ENCODE assay signal across 7 cellular contexts in genomic region chr4:127997534-127998388, GRCh38. TPM values are rescaled to one million over a fixed set of nuclear protein-coding genes. Genes with fewer than 3 reads are reported as not detected.
DNase-seq lines count a peak whose midpoint lies in the region; ATAC-seq and TF ChIP-seq lines count a peak whose summit lies in the region.

No MANE protein-coding gene starts in this region.

- peak; percentile 53 for TF ChIP-seq CTCF in GM13977 (IDR thresholded peaks at IDR 0.05; ENCODE audit: extremely low read depth, insufficient read depth, missing control alignments)
- TF ChIP-seq CTCF in hepatocyte (IDR thresholded peaks at IDR 0.05; ENCODE audit: poor library complexity) = no peak

- H3K4me1 ChIP-seq in mesenchymal stem cell (ENCODE audit: control insufficient read depth, insufficient read depth, low read depth, low read length) (no peaks in the 10 kb centered on the region), hepatocyte (ENCODE audit: insufficient read depth) (no peaks in the 10 kb centered on the region)

- peaks cover 24% of the 10 kb centered on the region for H3K4me1 Mint-ChIP-seq in activated T-helper 1 cell treated with anti-CD3 and anti-CD28 coated beads, Interleukin-12 subunit alpha, Interleukin-12 subunit beta, Interleukin-2, Interleukin-4 antibody, amounts not matched to agents 30 ng/mL and 10 ng/mL and 1 ng/mL, durations not matched to agents 14 hours and 24 hours and 36 hours (ENCODE audit: low read depth)

- H3K36me3 ChIP-seq in mesenchymal stem cell (ENCODE audit: control insufficient read depth in 1 of 2, insufficient read depth in 2 of 2, low read depth in 1 of 2, low read length in 2 of 2) (peaks cover 0 to 7% of the 10 kb centered on the region in 2 experiments), hepatocyte (replicated peaks; ENCODE audit: insufficient read depth, low read depth) (no peaks in the 10 kb centered on the region)

- peak; percentile 99 for ATAC-seq in GM21576 (IDR thresholded peaks at IDR 0.05; ENCODE audit: unreplicated experiment)

- peak; percentile 59 for DNase-seq in GM13977 (ENCODE audit: low spot score)
- DNase-seq in HPDE6-E6E7 (ENCODE audit: extremely low spot score) = peak; percentile 44
- DNase-seq in activated T-helper 1 cell treated with anti-CD3 and anti-CD28 coated beads, Interleukin-12 subunit alpha, Interleukin-12 subunit beta, Interleukin-2, Interleukin-4 antibody, amounts not matched to agents 30 ng/mL and 10 ng/mL and 1 ng/mL, durations not matched to agents 14 hours and 24 hours and 36 hours (ENCODE audit: low spot score) = no peak
- peak; percentile 46 for DNase-seq in mesenchymal stem cell
- DNase-seq in hepatocyte (ENCODE audit: low spot score) = no peak
- DNase-seq in SKM-1 treated with dmso at 0.1 percent for 144 hours (lab: John Stamatoyannopoulos, UW; ENCODE audit: unreplicated experiment) = no peak

- H3K14ac ChIP-seq in mesenchymal stem cell (ENCODE audit: low read length in 2 of 2) = no peak overlapping the region

- in situ Hi-C loops in GM13977 (cut with MboI; ENCODE audit: low pct_unique_long_range_greater_than_20kb, low sequenced_read_pairs, unreplicated experiment) = no loop called here

- H3K18ac ChIP-seq in mesenchymal stem cell (ENCODE audit: low read depth in 1 of 2, low read length in 2 of 2) = no peak overlapping the region

- 100% methylated on average over 1 of the region's 8 CpGs for WGBS in mesenchymal stem cell
- 92% methylated on average over 8 of the region's 8 CpGs for WGBS in hepatocyte (ENCODE audit: low lambda C conversion rate, missing lambda C conversion rate)

- H3K4me3 Mint-ChIP-seq in activated T-helper 1 cell treated with anti-CD3 and anti-CD28 coated beads, Interleukin-12 subunit alpha, Interleukin-12 subunit beta, Interleukin-2, Interleukin-4 antibody, amounts not matched to agents 30 ng/mL and 10 ng/mL and 1 ng/mL, durations not matched to agents 14 hours and 24 hours and 36 hours = no peak overlapping the region

- no peak overlapping the region for H3K4me2 ChIP-seq in mesenchymal stem cell (ENCODE audit: low read length, poor library complexity, severe bottlenecking)
- H3K4me2 ChIP-seq in hepatocyte = no peak overlapping the region

- H3K4ac ChIP-seq in mesenchymal stem cell (ENCODE audit: low read depth in 1 of 2, low read length in 2 of 2) = no peak overlapping the region

- no peak overlapping the region for H2BK12ac ChIP-seq in mesenchymal stem cell (ENCODE audit: low read length in 2 of 2)

- H3K79me1 ChIP-seq in mesenchymal stem cell (replicated peaks; ENCODE audit: low read length, poor library complexity, severe bottlenecking) = peaks cover 12% of the 10 kb centered on the region

- no peak overlapping the region for H4K8ac ChIP-seq in mesenchymal stem cell (ENCODE audit: low read length)

- peak overlapping the region; percentile 11 for H3K27ac Mint-ChIP-seq in activated T-helper 1 cell treated with anti-CD3 and anti-CD28 coated beads, Interleukin-12 subunit alpha, Interleukin-12 subunit beta, Interleukin-2, Interleukin-4 antibody, amounts not matched to agents 30 ng/mL and 10 ng/mL and 1 ng/mL, durations not matched to agents 14 hours and 24 hours and 36 hours

- H3K23ac ChIP-seq in mesenchymal stem cell (ENCODE audit: low read length in 2 of 2) = no peak overlapping the region

- H3K9me3 ChIP-seq in mesenchymal stem cell (ENCODE audit: control insufficient read depth, low read length) = peaks cover 13% of the 10 kb centered on the region
- H3K9me3 ChIP-seq in hepatocyte (ENCODE audit: low read depth) = no peaks in the 10 kb centered on the region

- no peaks in the 10 kb centered on the region for H3K9me2 ChIP-seq in hepatocyte (replicated peaks; ENCODE audit: insufficient read depth)

- no peaks in the 10 kb centered on the region for H3K79me2 ChIP-seq in hepatocyte

- H2AFZ ChIP-seq in mesenchymal stem cell (ENCODE audit: low read depth, low read length) = no peak overlapping the region
- H2AFZ ChIP-seq in hepatocyte = no peak overlapping the region

- H3K27ac ChIP-seq in mesenchymal stem cell (ENCODE audit: low read length, poor library complexity, severe bottlenecking) (no peak overlapping the region), hepatocyte (no peak overlapping the region)

- H2BK15ac ChIP-seq in mesenchymal stem cell (ENCODE audit: low read depth, poor library complexity, severe bottlenecking) = no peak overlapping the region

- H2BK120ac ChIP-seq in mesenchymal stem cell (ENCODE audit: low read depth, low read length) = no peak overlapping the region

- no peaks in the 10 kb centered on the region for H3K27me3 Mint-ChIP-seq in activated T-helper 1 cell treated with anti-CD3 and anti-CD28 coated beads, Interleukin-12 subunit alpha, Interleukin-12 subunit beta, Interleukin-2, Interleukin-4 antibody, amounts not matched to agents 30 ng/mL and 10 ng/mL and 1 ng/mL, durations not matched to agents 14 hours and 24 hours and 36 hours (ENCODE audit: insufficient read depth)

- H3K36me3 Mint-ChIP-seq in activated T-helper 1 cell treated with anti-CD3 and anti-CD28 coated beads, Interleukin-12 subunit alpha, Interleukin-12 subunit beta, Interleukin-2, Interleukin-4 antibody, amounts not matched to agents 30 ng/mL and 10 ng/mL and 1 ng/mL, durations not matched to agents 14 hours and 24 hours and 36 hours (ENCODE audit: low read depth) = peaks cover 31% of the 10 kb centered on the region

- H2BK5ac ChIP-seq in mesenchymal stem cell (ENCODE audit: low read depth, low read length, poor library complexity, severe bottlenecking) = no peak overlapping the region

- H3K4me3 ChIP-seq in mesenchymal stem cell (ENCODE audit: insufficient read depth in 1 of 2, low read depth in 1 of 2, low read length in 2 of 2) (no peak overlapping the region), hepatocyte (no peak overlapping the region)

- H3K9me3 Mint-ChIP-seq in activated T-helper 1 cell treated with anti-CD3 and anti-CD28 coated beads, Interleukin-12 subunit alpha, Interleukin-12 subunit beta, Interleukin-2, Interleukin-4 antibody, amounts not matched to agents 30 ng/mL and 10 ng/mL and 1 ng/mL, durations not matched to agents 14 hours and 24 hours and 36 hours = peaks cover 10% of the 10 kb centered on the region

- intact Hi-C loops in activated T-helper 1 cell treated with anti-CD3 and anti-CD28 coated beads, Interleukin-12 subunit alpha, Interleukin-12 subunit beta, Interleukin-2, Interleukin-4 antibody, amounts not matched to agents 30 ng/mL and 10 ng/mL and 1 ng/mL, durations not matched to agents 14 hours and 24 hours and 36 hours (cut with micrococcal nuclease) = loop anchor here (1.0 kb wide), 1 partner anchor 32 kb away; the partner anchor contains the start of genes ABHD18 and MFSD8

- no peak overlapping the region for H2AK5ac ChIP-seq in mesenchymal stem cell (ENCODE audit: low read length, severe bottlenecking)

- no peak overlapping the region for H3K9ac ChIP-seq in mesenchymal stem cell (ENCODE audit: low read length)

- H4K91ac ChIP-seq in mesenchymal stem cell (ENCODE audit: low read length) = no peak overlapping the region

- H3K27me3 ChIP-seq in mesenchymal stem cell (ENCODE audit: control insufficient read depth in 1 of 2, insufficient read depth in 1 of 2, low read length in 2 of 2) (no peaks in the 10 kb centered on the region), hepatocyte (no peaks in the 10 kb centered on the region)

- H4K20me1 ChIP-seq in hepatocyte (ENCODE audit: insufficient read depth, poor library complexity, severe bottlenecking) = no peaks in the 10 kb centered on the region

RNA-seq across cellular contexts. Expression of gene ABHD18, which starts 32.6 kb away (rescaled TPM):
- 18.3 and 18.5 TPM in 2 replicates for total RNA-seq in activated T-helper 1 cell treated with anti-CD3 and anti-CD28 coated beads, Interleukin-12 subunit alpha, Interleukin-12 subunit beta, Interleukin-2, Interleukin-4 antibody, amounts not matched to agents 30 ng/mL and 10 ng/mL and 1 ng/mL, durations not matched to agents 14 hours and 24 hours and 36 hours
- 4.4 TPM for polyA plus RNA-seq in mesenchymal stem cell (2013, experiment 1 of 2)
- polyA plus RNA-seq in mesenchymal stem cell (2013, experiment 2 of 2) = 4.4 TPM
- 9.0 and 14.4 TPM in 2 replicates for total RNA-seq in hepatocyte
- polyA plus RNA-seq in hepatocyte = 6.8 and 8.6 TPM in 2 replicates

RNA-seq across cellular contexts. Expression of gene MFSD8, which starts 32.8 kb away (rescaled TPM):
- total RNA-seq in activated T-helper 1 cell treated with anti-CD3 and anti-CD28 coated beads, Interleukin-12 subunit alpha, Interleukin-12 subunit beta, Interleukin-2, Interleukin-4 antibody, amounts not matched to agents 30 ng/mL and 10 ng/mL and 1 ng/mL, durations not matched to agents 14 hours and 24 hours and 36 hours = 18.7 and 21.1 TPM in 2 replicates
- 12.9 TPM for polyA plus RNA-seq in mesenchymal stem cell (2013, experiment 1 of 2)
- polyA plus RNA-seq in mesenchymal stem cell (2013, experiment 2 of 2) = 15.0 TPM
- total RNA-seq in hepatocyte = 30.1 TPM in 2 replicates
- polyA plus RNA-seq in hepatocyte = 12.8 and 17.0 TPM in 2 replicates

Comparison
In these comparisons a context has a peak if more than half of its experiments do, and no peak if none do; other contexts are left out.
1. DNase-seq: peak in GM13977 (single experiment), HPDE6-E6E7 (single experiment) and mesenchymal stem cell (single experiment); none in activated T-helper 1 cell treated with anti-CD3 and anti-CD28 coated beads, Interleukin-12 subunit alpha, Interleukin-12 subunit beta, Interleukin-2, Interleukin-4 antibody, amounts not matched to agents 30 ng/mL and 10 ng/mL and 1 ng/mL, durations not matched to agents 14 hours and 24 hours and 36 hours (single experiment), hepatocyte (single experiment) and SKM-1 treated with dmso at 0.1 percent for 144 hours (single experiment).